Comparison of ENCODE assay signal across 8 cellular contexts in the genomic region with DNA sequence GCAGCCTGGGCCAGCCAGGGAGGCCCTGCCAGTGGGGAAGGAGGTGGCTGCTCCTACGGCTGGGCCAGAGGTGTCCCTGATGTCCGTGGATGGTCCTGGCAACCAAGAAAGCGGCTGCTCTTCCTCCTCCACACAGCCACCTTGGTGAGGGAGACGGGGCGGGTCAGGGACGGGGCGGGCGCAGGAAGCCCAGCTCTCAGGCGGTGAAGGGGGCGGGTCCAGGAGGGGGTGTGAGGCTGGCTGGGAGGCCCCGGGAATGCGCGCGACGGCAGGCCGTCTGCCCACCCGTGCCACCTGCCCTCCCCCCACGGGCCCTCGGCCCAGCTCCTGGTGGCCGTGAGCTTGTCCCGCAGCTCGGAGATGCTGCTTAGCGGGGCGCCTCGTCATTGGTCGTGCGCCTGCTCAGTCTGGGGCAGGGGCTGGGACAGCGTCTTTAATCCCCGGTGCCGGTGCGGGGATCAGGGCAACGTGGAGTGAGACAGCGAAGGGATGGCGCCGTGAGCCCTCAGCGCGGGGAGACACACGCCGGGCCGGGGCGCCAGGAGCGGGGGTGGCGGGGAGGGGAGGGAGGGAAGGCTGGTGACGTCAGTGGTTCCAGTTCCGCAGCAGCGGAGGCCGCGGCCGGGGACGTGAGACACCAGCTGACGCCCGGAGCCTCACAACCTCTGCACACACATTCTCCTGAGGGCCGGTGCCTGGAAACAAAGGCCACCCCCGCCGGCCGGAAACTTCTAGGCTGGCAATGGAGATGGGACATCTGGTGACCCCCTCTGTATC. TPM values are rescaled to one million over a fixed set of nuclear protein-coding genes. Genes with fewer than 3 reads are reported as not detected.
DNase-seq lines count a peak whose midpoint lies in the region; ATAC-seq and TF ChIP-seq lines count a peak whose summit lies in the region.

No MANE protein-coding gene starts in this region.

- H3K9me3 ChIP-seq in duodenal mucosa (ENCODE audit: control insufficient read depth in 1 of 2, low read length in 2 of 2) (no peaks in the 10 kb centered on the region), lung (ENCODE audit: control insufficient read depth in 2 of 2, insufficient read depth in 1 of 2, low read length in 1 of 2) (peaks cover 0 to 2% of the 10 kb centered on the region in 2 donors)

- ATAC-seq in HG02943 (IDR thresholded peaks at IDR 0.05; ENCODE audit: low read depth, unreplicated experiment), result peak; percentile 54
- peak; percentile 81 for ATAC-seq in lung (ENCODE audit: insufficient read depth, low FRiP score)
- ATAC-seq in HG03565 (IDR thresholded peaks at IDR 0.05; ENCODE audit: unreplicated experiment), result no peak

- peak overlapping the region; percentile 62 for H3K27ac Mint-ChIP-seq in activated CD4-positive, alpha-beta memory T cell treated with anti-CD3 and anti-CD28 coated beads, Interleukin-2, amount 10 ng/mL, durations not matched to agents 7 days and 5 days

- POLR2A ChIA-PET in activated CD4-positive, alpha-beta memory T cell treated with anti-CD3 and anti-CD28 coated beads, Interleukin-2, amount 10 ng/mL, durations not matched to agents 7 days and 5 days (lab: Charles Lee), result interaction anchor here (1.3 kb wide), 1 partner anchor 74 kb away, joined by 4 read pairs; a partner anchor contains a TSS

- peak overlapping the region in 1 of 2 donors; percentile 47 for H3K9ac ChIP-seq in duodenal mucosa (ENCODE audit: low read depth in 1 of 2, low read length in 2 of 2)

- H3K9me3 Mint-ChIP-seq in activated CD4-positive, alpha-beta memory T cell treated with anti-CD3 and anti-CD28 coated beads, Interleukin-2, amount 10 ng/mL, durations not matched to agents 7 days and 5 days, result no peaks in the 10 kb centered on the region

- H3K27me3 ChIP-seq in duodenal mucosa (ENCODE audit: control insufficient read depth in 1 of 2, insufficient read depth in 2 of 2, low read length in 2 of 2) (peaks cover 1 to 6% of the 10 kb centered on the region in 2 donors), lung (ENCODE audit: control insufficient read depth, insufficient read depth) (no peaks in the 10 kb centered on the region)

- CTCF ChIA-PET in activated CD4-positive, alpha-beta memory T cell treated with anti-CD3 and anti-CD28 coated beads, Interleukin-2, amount 10 ng/mL, durations not matched to agents 7 days and 5 days (lab: Charles Lee), result no interaction called here

- WGBS in lung, 2 donors, result 1% methylated on average over 55 to 56 of the region's 56 CpGs

- DNase-seq in NCI-H510A treated with DMSO at 0.1 percent for 48 hours (lab: John Stamatoyannopoulos, UW) (peak; percentile 37), lung (ENCODE audit: low spot score) (peak; percentile 73)
- peak; percentile 80 for DNase-seq in activated CD4-positive, alpha-beta memory T cell treated with anti-CD3 and anti-CD28 coated beads, Interleukin-2, amount 10 ng/mL, durations not matched to agents 7 days and 5 days
- DNase-seq in stimulated activated CD4-positive, alpha-beta T cell treated with anti-CD3 and anti-CD28 coated beads, Interleukin-4, amount 100 ng/mL, for 48 hours (ENCODE audit: low read depth in 2 of 2), result peak; percentile 74 to 81

- H3K36me3 Mint-ChIP-seq in activated CD4-positive, alpha-beta memory T cell treated with anti-CD3 and anti-CD28 coated beads, Interleukin-2, amount 10 ng/mL, durations not matched to agents 7 days and 5 days (ENCODE audit: low read depth), result no peaks in the 10 kb centered on the region

- H3K4me3 Mint-ChIP-seq in activated CD4-positive, alpha-beta memory T cell treated with anti-CD3 and anti-CD28 coated beads, Interleukin-2, amount 10 ng/mL, durations not matched to agents 7 days and 5 days, result peak overlapping the region; percentile 74

- H3K4me1 ChIP-seq in duodenal mucosa (ENCODE audit: control insufficient read depth in 1 of 2, insufficient read depth in 2 of 2, low read length in 2 of 2), result peaks cover 0 to 4% of the 10 kb centered on the region in 2 donors
- no peaks in the 10 kb centered on the region for H3K4me1 ChIP-seq in lung (ENCODE audit: control insufficient read depth in 2 of 2, insufficient read depth in 2 of 2, low read length in 2 of 2)

- TF ChIP-seq CTCF in GM12875 (IDR thresholded peaks at IDR 0.05; ENCODE audit: borderline replicate concordance, insufficient read depth, low read depth, low read length), result no peak
- no peak for TF ChIP-seq CTCF in lung (IDR thresholded peaks at IDR 0.05; ENCODE audit: control extremely low read depth, extremely low read depth)

- H3K4me1 Mint-ChIP-seq in activated CD4-positive, alpha-beta memory T cell treated with anti-CD3 and anti-CD28 coated beads, Interleukin-2, amount 10 ng/mL, durations not matched to agents 7 days and 5 days, result peaks cover 22% of the 10 kb centered on the region

- peaks cover 24% of the 10 kb centered on the region for H3K27me3 Mint-ChIP-seq in activated CD4-positive, alpha-beta memory T cell treated with anti-CD3 and anti-CD28 coated beads, Interleukin-2, amount 10 ng/mL, durations not matched to agents 7 days and 5 days

- no peaks in the 10 kb centered on the region for H3K36me3 ChIP-seq in duodenal mucosa (ENCODE audit: control insufficient read depth in 1 of 2, insufficient read depth in 2 of 2, low read length in 2 of 2)
- no peaks in the 10 kb centered on the region for H3K36me3 ChIP-seq in lung (ENCODE audit: control insufficient read depth in 2 of 2, insufficient read depth in 2 of 2, low read length in 2 of 2)

- peak overlapping the region; percentile 44 for H3K4me3 ChIP-seq in GM12875 (ENCODE audit: low read depth, low read length)
- peak overlapping the region; percentile 61 to 64 for H3K4me3 ChIP-seq in duodenal mucosa (ENCODE audit: low read depth in 1 of 2, low read length in 2 of 2)
- peak overlapping the region; percentile 9 for H3K4me3 ChIP-seq in lung

- H3K27ac ChIP-seq in duodenal mucosa (ENCODE audit: low read depth, low read length), result peak overlapping the region; percentile 50
- peak overlapping the region in 1 of 2 donors; percentile 45 for H3K27ac ChIP-seq in lung (ENCODE audit: low read depth in 1 of 2, low read length in 1 of 2)

RNA-seq across cellular contexts. Expression of a gene that starts 6.7 kb away (rescaled TPM):
- under 1 TPM in 1 of 2 experiments, not detected in 1; 0.18 TPM for total RNA-seq in activated CD4-positive, alpha-beta memory T cell treated with anti-CD3 and anti-CD28 coated beads, Interleukin-2, amount 10 ng/mL, durations not matched to agents 7 days and 5 days
- total RNA-seq in lung, result under 1 TPM; 0.51 to 0.52 TPM
- under 1 TPM; 0.35 to 0.56 TPM for polyA plus RNA-seq in lung

Comparison
In these comparisons a context has a peak if more than half of its experiments do, and no peak if none do; other contexts are left out.
1. H3K4me3 ChIP-seq: peak in every context shown above with its lines; median percentile 62 in duodenal mucosa; 44 in GM12875; 9 in lung.